12 cellular contexts compared by ENCODE assay signal in the genomic region with DNA sequence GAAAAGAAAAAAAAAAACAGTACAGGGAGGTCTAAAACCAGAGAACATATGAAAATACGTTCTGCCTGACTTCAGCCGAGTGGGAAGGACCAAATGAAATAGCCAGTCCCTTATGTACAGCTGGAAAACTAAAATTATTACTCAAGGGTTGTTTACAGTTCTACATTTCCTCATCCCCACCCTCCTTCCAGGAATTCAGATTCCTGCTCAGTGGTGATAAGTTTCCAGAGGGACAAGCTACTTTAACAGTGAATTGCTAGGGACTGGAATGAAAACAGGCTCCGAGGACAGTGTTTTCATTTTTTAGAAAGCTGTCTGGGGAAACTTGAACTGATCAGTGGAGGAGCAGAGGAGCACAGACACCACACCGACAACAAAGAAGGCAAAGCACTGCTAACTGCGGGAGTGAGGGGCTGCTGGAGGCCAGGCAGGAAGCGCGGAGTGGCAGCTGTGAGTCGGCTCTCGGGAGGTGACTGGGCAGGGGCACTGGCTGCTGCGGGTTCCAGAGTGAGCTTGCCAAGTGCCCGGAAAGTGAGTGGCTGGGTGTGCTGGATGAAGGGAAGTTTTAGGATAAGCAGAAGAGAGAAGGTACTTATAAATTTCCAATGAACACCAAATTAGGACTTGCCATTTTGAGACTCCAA.
A peak's percentile ranks its signal among the peaks of the same experiment; 100 is the strongest.
DNase-seq lines count a peak whose midpoint lies in the region; ATAC-seq and TF ChIP-seq lines count a peak whose summit lies in the region.
"Had no signal": no experiment of that assay in that cellular context is flagged by ENCODE, and none has a peak within 500 bp of the region (broad histone marks: within the 10 kb centered on the region; RNA-seq: fewer than 3 reads in every experiment).

No MANE protein-coding gene starts in this region.

- H3K36me3 ChIP-seq in gastroesophageal sphincter (peaks cover 7 to 81% of the 10 kb centered on the region in 2 donors), vagina (peaks cover 0 to 20% of the 10 kb centered on the region in 2 donors)

- H3K27ac Mint-ChIP-seq in activated naive CD4-positive, alpha-beta T cell treated with anti-CD3 and anti-CD28 coated beads, Interleukin-2, amount 10 ng/mL, durations not matched to agents 7 days and 5 days, result peak overlapping the region; percentile 55
- peak overlapping the region; percentile 69 to 74 for H3K27ac Mint-ChIP-seq in natural killer cell
- H3K27ac Mint-ChIP-seq in activated CD8-positive, alpha-beta memory T cell treated with anti-CD3 and anti-CD28 coated beads, Interleukin-2, amount 10 ng/mL, durations not matched to agents 7 days and 5 days, result no peak overlapping the region

- no peaks in the 10 kb centered on the region for H3K9me3 ChIP-seq in gastroesophageal sphincter
- H3K9me3 ChIP-seq in vagina, result no peaks in the 10 kb centered on the region

- DNase-seq in activated naive CD4-positive, alpha-beta T cell treated with anti-CD3 and anti-CD28 coated beads, Interleukin-2, amount 10 ng/mL, durations not matched to agents 7 days and 5 days, result no peak
- DNase-seq in activated naive CD4-positive, alpha-beta T cell (lab: John Stamatoyannopoulos, UW), result no peak
- no peak for DNase-seq in natural killer cell
- DNase-seq in vagina (ENCODE audit: extremely low spot score in 2 of 2), result no peak
- no peak for DNase-seq in SIG-M5 (lab: John Stamatoyannopoulos, UW)
- no peak for DNase-seq in activated CD8-positive, alpha-beta memory T cell treated with anti-CD3 and anti-CD28 coated beads, Interleukin-2, amount 10 ng/mL, durations not matched to agents 7 days and 5 days
- DNase-seq: activated CD4-positive, alpha-beta T cell treated with anti-CD3 and anti-CD28 coated beads, Interleukin-2, amount 50 U/mL, for 4 hours; stimulated activated CD8-positive, alpha-beta memory T cell treated with anti-CD3 and anti-CD28 coated beads, Interleukin-4, amount 100 ng/mL, for 48 hours had no signal

- ATAC-seq in gastroesophageal sphincter (peak; percentile 80), natural killer cell (no peak), GM18873 (IDR thresholded peaks at IDR 0.05; ENCODE audit: low FRiP score, unreplicated experiment) (no peak)
- no peak for ATAC-seq in activated CD8-positive, alpha-beta memory T cell treated with anti-CD3 and anti-CD28 coated beads, Interleukin-2, amount 10 ng/mL, durations not matched to agents 7 days and 5 days

- H3K9me3 Mint-ChIP-seq in activated naive CD4-positive, alpha-beta T cell treated with anti-CD3 and anti-CD28 coated beads, Interleukin-2, amount 10 ng/mL, durations not matched to agents 7 days and 5 days, result no peaks in the 10 kb centered on the region
- H3K9me3 Mint-ChIP-seq in natural killer cell, result no peaks in the 10 kb centered on the region
- H3K9me3 Mint-ChIP-seq in activated CD8-positive, alpha-beta memory T cell treated with anti-CD3 and anti-CD28 coated beads, Interleukin-2, amount 10 ng/mL, durations not matched to agents 7 days and 5 days (ENCODE audit: low read depth), result no peaks in the 10 kb centered on the region
- H3K9me3 Mint-ChIP-seq: nephron had no signal

- H3K27ac ChIP-seq in gastroesophageal sphincter (peak overlapping the region in 3 of 4 donors; percentile 72 to 80 (median 78)), vagina (peak overlapping the region; percentile 86)
- H3K27ac ChIP-seq: KMS-11 had no signal

- TF ChIP-seq CTCF in gastroesophageal sphincter (IDR thresholded peaks at IDR 0.05) (no peak), natural killer cell (IDR thresholded peaks at IDR 0.05) (no peak), vagina (IDR thresholded peaks at IDR 0.05) (no peak)

- H3K4me3 Mint-ChIP-seq in activated naive CD4-positive, alpha-beta T cell treated with anti-CD3 and anti-CD28 coated beads, Interleukin-2, amount 10 ng/mL, durations not matched to agents 7 days and 5 days, result no peak overlapping the region
- no peak overlapping the region for H3K4me3 Mint-ChIP-seq in natural killer cell
- no peak overlapping the region for H3K4me3 Mint-ChIP-seq in activated CD8-positive, alpha-beta memory T cell treated with anti-CD3 and anti-CD28 coated beads, Interleukin-2, amount 10 ng/mL, durations not matched to agents 7 days and 5 days
- H3K4me3 Mint-ChIP-seq: nephron had no signal

- TF ChIP-seq POLR2A in gastroesophageal sphincter (IDR thresholded peaks at IDR 0.05) (no peak), vagina (IDR thresholded peaks at IDR 0.05) (no peak)

- peaks cover 2% of the 10 kb centered on the region for H3K4me1 Mint-ChIP-seq in activated naive CD4-positive, alpha-beta T cell treated with anti-CD3 and anti-CD28 coated beads, Interleukin-2, amount 10 ng/mL, durations not matched to agents 7 days and 5 days
- H3K4me1 Mint-ChIP-seq in natural killer cell, result peaks cover 4 to 8% of the 10 kb centered on the region in 2 donors
- H3K4me1 Mint-ChIP-seq in activated CD8-positive, alpha-beta memory T cell treated with anti-CD3 and anti-CD28 coated beads, Interleukin-2, amount 10 ng/mL, durations not matched to agents 7 days and 5 days, result peaks cover 9% of the 10 kb centered on the region

- peaks cover 67% of the 10 kb centered on the region for H3K36me3 Mint-ChIP-seq in activated naive CD4-positive, alpha-beta T cell treated with anti-CD3 and anti-CD28 coated beads, Interleukin-2, amount 10 ng/mL, durations not matched to agents 7 days and 5 days
- peaks cover 37% of the 10 kb centered on the region for H3K36me3 Mint-ChIP-seq in natural killer cell
- peaks cover 53% of the 10 kb centered on the region for H3K36me3 Mint-ChIP-seq in activated CD8-positive, alpha-beta memory T cell treated with anti-CD3 and anti-CD28 coated beads, Interleukin-2, amount 10 ng/mL, durations not matched to agents 7 days and 5 days

- CTCF ChIA-PET in activated naive CD4-positive, alpha-beta T cell treated with anti-CD3 and anti-CD28 coated beads, Interleukin-2, amount 10 ng/mL, durations not matched to agents 7 days and 5 days (lab: Charles Lee), result no interaction called here
- CTCF ChIA-PET in activated CD8-positive, alpha-beta memory T cell treated with anti-CD3 and anti-CD28 coated beads, Interleukin-2, amount 10 ng/mL, durations not matched to agents 7 days and 5 days (lab: Charles Lee), result no interaction called here

- peak overlapping the region in 1 of 2 donors; percentile 35 for H3K4me3 ChIP-seq in gastroesophageal sphincter
- H3K4me3 ChIP-seq in vagina, result peak overlapping the region; percentile 16 to 17

- no peaks in the 10 kb centered on the region for H3K27me3 Mint-ChIP-seq in activated naive CD4-positive, alpha-beta T cell treated with anti-CD3 and anti-CD28 coated beads, Interleukin-2, amount 10 ng/mL, durations not matched to agents 7 days and 5 days
- H3K27me3 Mint-ChIP-seq in natural killer cell (ENCODE audit: low read depth in 2 of 2), result no peaks in the 10 kb centered on the region
- no peaks in the 10 kb centered on the region for H3K27me3 Mint-ChIP-seq in activated CD8-positive, alpha-beta memory T cell treated with anti-CD3 and anti-CD28 coated beads, Interleukin-2, amount 10 ng/mL, durations not matched to agents 7 days and 5 days

- intact Hi-C loops in natural killer cell (cut with micrococcal nuclease), result loop anchor here (10.0 kb wide), 1 partner anchor 455 kb away; no protein-coding TSS in a partner anchor
- intact Hi-C loops in vagina (cut with DNase I), result loop anchor here (5.0 to 10.0 kb wide), 2 partner anchors 138 to 365 kb away; no protein-coding TSS in a partner anchor

- H3K4me1 ChIP-seq in gastroesophageal sphincter (peaks cover 0 to 18% (median 3%) of the 10 kb centered on the region in 3 donors), vagina (peaks cover 13% of the 10 kb centered on the region)

- no peak for TF ChIP-seq EP300 in gastroesophageal sphincter (IDR thresholded peaks at IDR 0.05)

- 33 to 35% methylated on average over 4 to 9 of the region's 11 CpGs for WGBS in gastroesophageal sphincter (ENCODE audit: low coverage in 1 of 2), 2 donors

- no peaks in the 10 kb centered on the region for H3K27me3 ChIP-seq in gastroesophageal sphincter
- no peaks in the 10 kb centered on the region for H3K27me3 ChIP-seq in vagina
